ENCODE assay signal across 1 cellular context in the genomic region with DNA sequence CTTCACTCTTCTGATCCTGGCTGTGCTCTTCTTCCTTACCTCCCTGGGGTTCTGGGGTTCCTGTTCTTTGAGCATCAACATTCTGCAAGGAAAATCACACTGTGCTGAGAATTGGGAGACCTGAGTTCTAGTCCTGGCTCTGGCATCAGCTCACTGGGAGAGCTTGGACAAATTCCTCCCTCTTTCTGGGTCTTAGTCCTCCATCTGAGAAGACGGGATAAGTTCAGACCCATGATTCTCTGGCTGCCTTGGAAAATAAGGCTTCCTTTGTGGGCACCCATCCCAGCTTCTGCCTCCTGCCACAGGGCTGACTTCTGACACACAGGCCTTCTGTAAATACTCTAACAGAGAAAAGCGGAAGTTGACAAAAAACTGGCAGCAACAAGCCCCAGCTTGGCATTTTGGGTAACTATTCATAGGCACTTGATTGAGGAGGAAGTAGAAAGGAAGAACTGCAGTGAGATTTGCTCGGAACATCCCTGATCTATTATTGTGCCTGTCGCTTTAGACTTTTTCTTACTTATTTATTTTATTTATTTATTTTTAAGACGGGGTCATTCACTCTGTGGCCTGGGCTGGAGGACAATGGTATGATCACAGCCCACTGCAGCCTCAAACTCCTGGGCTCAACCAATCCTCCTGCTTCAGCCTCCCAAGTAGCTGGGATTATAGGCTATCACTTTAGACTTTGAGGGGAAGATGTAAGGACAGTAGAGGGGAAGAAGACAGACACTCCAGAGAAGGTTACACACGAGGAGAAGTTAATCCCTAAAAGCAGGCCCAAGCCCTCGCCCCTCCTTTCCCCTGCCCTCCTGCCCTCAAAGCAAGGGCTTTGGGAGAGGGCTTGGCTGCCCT.
TF ChIP-seq lines count a peak whose summit lies in the region.

No MANE protein-coding gene starts in this region.

TF ChIP-seq in HepG2, 621 proteins besides CTCF, POLR2A, EP300 and RAD21 (continued from another document and continues in another):
- TF ChIP-seq, protein P1, sequence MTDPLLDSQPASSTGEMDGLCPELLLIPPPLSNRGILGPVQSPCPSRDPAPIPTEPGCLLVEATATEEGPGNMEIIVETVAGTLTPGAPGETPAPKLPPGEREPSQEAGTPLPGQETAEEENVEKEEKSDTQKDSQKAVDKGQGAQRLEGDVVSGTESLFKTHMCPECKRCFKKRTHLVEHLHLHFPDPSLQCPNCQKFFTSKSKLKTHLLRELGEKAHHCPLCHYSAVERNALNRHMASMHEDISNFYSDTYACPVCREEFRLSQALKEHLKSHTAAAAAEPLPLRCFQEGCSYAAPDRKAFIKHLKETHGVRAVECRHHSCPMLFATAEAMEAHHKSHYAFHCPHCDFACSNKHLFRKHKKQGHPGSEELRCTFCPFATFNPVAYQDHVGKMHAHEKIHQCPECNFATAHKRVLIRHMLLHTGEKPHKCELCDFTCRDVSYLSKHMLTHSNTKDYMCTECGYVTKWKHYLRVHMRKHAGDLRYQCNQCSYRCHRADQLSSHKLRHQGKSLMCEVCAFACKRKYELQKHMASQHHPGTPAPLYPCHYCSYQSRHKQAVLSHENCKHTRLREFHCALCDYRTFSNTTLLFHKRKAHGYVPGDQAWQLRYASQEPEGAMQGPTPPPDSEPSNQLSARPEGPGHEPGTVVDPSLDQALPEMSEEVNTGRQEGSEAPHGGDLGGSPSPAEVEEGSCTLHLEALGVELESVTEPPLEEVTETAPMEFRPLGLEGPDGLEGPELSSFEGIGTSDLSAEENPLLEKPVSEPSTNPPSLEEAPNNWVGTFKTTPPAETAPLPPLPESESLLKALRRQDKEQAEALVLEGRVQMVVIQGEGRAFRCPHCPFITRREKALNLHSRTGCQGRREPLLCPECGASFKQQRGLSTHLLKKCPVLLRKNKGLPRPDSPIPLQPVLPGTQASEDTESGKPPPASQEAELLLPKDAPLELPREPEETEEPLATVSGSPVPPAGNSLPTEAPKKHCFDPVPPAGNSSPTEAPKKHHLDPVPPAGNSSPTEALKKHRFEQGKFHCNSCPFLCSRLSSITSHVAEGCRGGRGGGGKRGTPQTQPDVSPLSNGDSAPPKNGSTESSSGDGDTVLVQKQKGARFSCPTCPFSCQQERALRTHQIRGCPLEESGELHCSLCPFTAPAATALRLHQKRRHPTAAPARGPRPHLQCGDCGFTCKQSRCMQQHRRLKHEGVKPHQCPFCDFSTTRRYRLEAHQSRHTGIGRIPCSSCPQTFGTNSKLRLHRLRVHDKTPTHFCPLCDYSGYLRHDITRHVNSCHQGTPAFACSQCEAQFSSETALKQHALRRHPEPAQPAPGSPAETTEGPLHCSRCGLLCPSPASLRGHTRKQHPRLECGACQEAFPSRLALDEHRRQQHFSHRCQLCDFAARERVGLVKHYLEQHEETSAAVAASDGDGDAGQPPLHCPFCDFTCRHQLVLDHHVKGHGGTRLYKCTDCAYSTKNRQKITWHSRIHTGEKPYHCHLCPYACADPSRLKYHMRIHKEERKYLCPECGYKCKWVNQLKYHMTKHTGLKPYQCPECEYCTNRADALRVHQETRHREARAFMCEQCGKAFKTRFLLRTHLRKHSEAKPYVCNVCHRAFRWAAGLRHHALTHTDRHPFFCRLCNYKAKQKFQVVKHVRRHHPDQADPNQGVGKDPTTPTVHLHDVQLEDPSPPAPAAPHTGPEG (CRISPR knock-in tag; IDR thresholded peaks at IDR 0.05) = no peak
- TF ChIP-seq ZNF737 (CRISPR knock-in tag; IDR thresholded peaks at IDR 0.05; ENCODE audit: borderline replicate concordance) (no peak), KLF12 (CRISPR knock-in tag; IDR thresholded peaks at IDR 0.05; ENCODE audit: borderline replicate concordance) (no peak), POGZ (CRISPR knock-in tag; IDR thresholded peaks at IDR 0.05) (peak; percentile 51), POLR2AphosphoS5 (IDR thresholded peaks at IDR 0.05; ENCODE audit: low read depth, low read length) (peak; percentile 90), ZNF274 (CRISPR knock-in tag; IDR thresholded peaks at IDR 0.05) (peak; percentile 41; the same call in 1 of the 2 replicates), NFYB (CRISPR knock-in tag; IDR thresholded peaks at IDR 0.05) (no peak), RBFOX2 (IDR thresholded peaks at IDR 0.05; ENCODE audit: low read depth, low read length) (peak; percentile 69), RFXANK (CRISPR knock-in tag; IDR thresholded peaks at IDR 0.05) (0 out of 2 replicates have a peak, but pooled peaks have one; percentile 48), SKI (IDR thresholded peaks at IDR 0.05; ENCODE audit: partially characterized antibody) (no peak), ZNF577 (CRISPR knock-in tag; IDR thresholded peaks at IDR 0.05; ENCODE audit: borderline replicate concordance, low read depth) (no peak), ZIK1 (CRISPR knock-in tag; IDR thresholded peaks at IDR 0.05; ENCODE audit: borderline replicate concordance, low read depth) (no peak; the same call in 1 of the 2 replicates), FOXA3 (CRISPR knock-in tag; IDR thresholded peaks at IDR 0.05) (peak; percentile 93), ZNF768 (CRISPR knock-in tag; IDR thresholded peaks at IDR 0.05) (no peak), THAP11 (CRISPR knock-in tag; IDR thresholded peaks at IDR 0.05) (peak; percentile 64), GATAD2A (CRISPR knock-in tag; IDR thresholded peaks at IDR 0.05) (peak; percentile 86), SOX6 (IDR thresholded peaks at IDR 0.05) (no peak), SOX6 (CRISPR knock-in tag; IDR thresholded peaks at IDR 0.05) (peak; percentile 54), ZBTB20 (CRISPR knock-in tag; IDR thresholded peaks at IDR 0.05; ENCODE audit: borderline replicate concordance, low read depth) (no peak), SOX13 (IDR thresholded peaks at IDR 0.05) (no peak), SOX13 (CRISPR knock-in tag; conservative IDR thresholded peaks at IDR 0.05 in 1 of 2, IDR thresholded peaks at IDR 0.05 in 1 of 2) (peak in 1 of 2 experiments; percentile 48; a peak in 1 of 4 replicates), CREM (IDR thresholded peaks at IDR 0.05) (peak; percentile 51; the same call in 1 of the 2 replicates), CREM (CRISPR knock-in tag; IDR thresholded peaks at IDR 0.05) (no peak), HNF4A (CRISPR knock-in tag; IDR thresholded peaks at IDR 0.05) (no peak), ZNF317 (CRISPR knock-in tag; IDR thresholded peaks at IDR 0.05) (0 out of 2 replicates have a peak, but pooled peaks have one; percentile 23), MAF1 (CRISPR knock-in tag; IDR thresholded peaks at IDR 0.05; ENCODE audit: borderline replicate concordance) (no peak)
- TF ChIP-seq, protein P2, sequence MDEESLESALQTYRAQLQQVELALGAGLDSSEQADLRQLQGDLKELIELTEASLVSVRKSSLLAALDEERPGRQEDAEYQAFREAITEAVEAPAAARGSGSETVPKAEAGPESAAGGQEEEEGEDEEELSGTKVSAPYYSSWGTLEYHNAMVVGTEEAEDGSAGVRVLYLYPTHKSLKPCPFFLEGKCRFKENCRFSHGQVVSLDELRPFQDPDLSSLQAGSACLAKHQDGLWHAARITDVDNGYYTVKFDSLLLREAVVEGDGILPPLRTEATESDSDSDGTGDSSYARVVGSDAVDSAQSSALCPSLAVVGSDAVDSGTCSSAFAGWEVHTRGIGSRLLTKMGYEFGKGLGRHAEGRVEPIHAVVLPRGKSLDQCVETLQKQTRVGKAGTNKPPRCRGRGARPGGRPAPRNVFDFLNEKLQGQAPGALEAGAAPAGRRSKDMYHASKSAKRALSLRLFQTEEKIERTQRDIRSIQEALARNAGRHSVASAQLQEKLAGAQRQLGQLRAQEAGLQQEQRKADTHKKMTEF (CRISPR knock-in tag; IDR thresholded peaks at IDR 0.05) = peak; percentile 70; the same call in 1 of the 2 replicates
- TF ChIP-seq, protein P3, sequence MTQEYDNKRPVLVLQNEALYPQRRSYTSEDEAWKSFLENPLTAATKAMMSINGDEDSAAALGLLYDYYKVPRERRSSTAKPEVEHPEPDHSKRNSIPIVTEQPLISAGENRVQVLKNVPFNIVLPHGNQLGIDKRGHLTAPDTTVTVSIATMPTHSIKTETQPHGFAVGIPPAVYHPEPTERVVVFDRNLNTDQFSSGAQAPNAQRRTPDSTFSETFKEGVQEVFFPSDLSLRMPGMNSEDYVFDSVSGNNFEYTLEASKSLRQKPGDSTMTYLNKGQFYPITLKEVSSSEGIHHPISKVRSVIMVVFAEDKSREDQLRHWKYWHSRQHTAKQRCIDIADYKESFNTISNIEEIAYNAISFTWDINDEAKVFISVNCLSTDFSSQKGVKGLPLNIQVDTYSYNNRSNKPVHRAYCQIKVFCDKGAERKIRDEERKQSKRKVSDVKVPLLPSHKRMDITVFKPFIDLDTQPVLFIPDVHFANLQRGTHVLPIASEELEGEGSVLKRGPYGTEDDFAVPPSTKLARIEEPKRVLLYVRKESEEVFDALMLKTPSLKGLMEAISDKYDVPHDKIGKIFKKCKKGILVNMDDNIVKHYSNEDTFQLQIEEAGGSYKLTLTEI (CRISPR knock-in tag; conservative IDR thresholded peaks at IDR 0.05) = no peak
- TF ChIP-seq, protein P4, sequence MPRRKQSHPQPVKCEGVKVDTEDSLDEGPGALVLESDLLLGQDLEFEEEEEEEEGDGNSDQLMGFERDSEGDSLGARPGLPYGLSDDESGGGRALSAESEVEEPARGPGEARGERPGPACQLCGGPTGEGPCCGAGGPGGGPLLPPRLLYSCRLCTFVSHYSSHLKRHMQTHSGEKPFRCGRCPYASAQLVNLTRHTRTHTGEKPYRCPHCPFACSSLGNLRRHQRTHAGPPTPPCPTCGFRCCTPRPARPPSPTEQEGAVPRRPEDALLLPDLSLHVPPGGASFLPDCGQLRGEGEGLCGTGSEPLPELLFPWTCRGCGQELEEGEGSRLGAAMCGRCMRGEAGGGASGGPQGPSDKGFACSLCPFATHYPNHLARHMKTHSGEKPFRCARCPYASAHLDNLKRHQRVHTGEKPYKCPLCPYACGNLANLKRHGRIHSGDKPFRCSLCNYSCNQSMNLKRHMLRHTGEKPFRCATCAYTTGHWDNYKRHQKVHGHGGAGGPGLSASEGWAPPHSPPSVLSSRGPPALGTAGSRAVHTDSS (CRISPR knock-in tag; conservative IDR thresholded peaks at IDR 0.05) = no peak
- TF ChIP-seq, protein P5, sequence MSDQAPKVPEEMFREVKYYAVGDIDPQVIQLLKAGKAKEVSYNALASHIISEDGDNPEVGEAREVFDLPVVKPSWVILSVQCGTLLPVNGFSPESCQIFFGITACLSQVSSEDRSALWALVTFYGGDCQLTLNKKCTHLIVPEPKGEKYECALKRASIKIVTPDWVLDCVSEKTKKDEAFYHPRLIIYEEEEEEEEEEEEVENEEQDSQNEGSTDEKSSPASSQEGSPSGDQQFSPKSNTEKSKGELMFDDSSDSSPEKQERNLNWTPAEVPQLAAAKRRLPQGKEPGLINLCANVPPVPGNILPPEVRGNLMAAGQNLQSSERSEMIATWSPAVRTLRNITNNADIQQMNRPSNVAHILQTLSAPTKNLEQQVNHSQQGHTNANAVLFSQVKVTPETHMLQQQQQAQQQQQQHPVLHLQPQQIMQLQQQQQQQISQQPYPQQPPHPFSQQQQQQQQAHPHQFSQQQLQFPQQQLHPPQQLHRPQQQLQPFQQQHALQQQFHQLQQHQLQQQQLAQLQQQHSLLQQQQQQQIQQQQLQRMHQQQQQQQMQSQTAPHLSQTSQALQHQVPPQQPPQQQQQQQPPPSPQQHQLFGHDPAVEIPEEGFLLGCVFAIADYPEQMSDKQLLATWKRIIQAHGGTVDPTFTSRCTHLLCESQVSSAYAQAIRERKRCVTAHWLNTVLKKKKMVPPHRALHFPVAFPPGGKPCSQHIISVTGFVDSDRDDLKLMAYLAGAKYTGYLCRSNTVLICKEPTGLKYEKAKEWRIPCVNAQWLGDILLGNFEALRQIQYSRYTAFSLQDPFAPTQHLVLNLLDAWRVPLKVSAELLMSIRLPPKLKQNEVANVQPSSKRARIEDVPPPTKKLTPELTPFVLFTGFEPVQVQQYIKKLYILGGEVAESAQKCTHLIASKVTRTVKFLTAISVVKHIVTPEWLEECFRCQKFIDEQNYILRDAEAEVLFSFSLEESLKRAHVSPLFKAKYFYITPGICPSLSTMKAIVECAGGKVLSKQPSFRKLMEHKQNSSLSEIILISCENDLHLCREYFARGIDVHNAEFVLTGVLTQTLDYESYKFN (CRISPR knock-in tag; conservative IDR thresholded peaks at IDR 0.05) = peak; percentile 73
- TF ChIP-seq, protein P6, sequence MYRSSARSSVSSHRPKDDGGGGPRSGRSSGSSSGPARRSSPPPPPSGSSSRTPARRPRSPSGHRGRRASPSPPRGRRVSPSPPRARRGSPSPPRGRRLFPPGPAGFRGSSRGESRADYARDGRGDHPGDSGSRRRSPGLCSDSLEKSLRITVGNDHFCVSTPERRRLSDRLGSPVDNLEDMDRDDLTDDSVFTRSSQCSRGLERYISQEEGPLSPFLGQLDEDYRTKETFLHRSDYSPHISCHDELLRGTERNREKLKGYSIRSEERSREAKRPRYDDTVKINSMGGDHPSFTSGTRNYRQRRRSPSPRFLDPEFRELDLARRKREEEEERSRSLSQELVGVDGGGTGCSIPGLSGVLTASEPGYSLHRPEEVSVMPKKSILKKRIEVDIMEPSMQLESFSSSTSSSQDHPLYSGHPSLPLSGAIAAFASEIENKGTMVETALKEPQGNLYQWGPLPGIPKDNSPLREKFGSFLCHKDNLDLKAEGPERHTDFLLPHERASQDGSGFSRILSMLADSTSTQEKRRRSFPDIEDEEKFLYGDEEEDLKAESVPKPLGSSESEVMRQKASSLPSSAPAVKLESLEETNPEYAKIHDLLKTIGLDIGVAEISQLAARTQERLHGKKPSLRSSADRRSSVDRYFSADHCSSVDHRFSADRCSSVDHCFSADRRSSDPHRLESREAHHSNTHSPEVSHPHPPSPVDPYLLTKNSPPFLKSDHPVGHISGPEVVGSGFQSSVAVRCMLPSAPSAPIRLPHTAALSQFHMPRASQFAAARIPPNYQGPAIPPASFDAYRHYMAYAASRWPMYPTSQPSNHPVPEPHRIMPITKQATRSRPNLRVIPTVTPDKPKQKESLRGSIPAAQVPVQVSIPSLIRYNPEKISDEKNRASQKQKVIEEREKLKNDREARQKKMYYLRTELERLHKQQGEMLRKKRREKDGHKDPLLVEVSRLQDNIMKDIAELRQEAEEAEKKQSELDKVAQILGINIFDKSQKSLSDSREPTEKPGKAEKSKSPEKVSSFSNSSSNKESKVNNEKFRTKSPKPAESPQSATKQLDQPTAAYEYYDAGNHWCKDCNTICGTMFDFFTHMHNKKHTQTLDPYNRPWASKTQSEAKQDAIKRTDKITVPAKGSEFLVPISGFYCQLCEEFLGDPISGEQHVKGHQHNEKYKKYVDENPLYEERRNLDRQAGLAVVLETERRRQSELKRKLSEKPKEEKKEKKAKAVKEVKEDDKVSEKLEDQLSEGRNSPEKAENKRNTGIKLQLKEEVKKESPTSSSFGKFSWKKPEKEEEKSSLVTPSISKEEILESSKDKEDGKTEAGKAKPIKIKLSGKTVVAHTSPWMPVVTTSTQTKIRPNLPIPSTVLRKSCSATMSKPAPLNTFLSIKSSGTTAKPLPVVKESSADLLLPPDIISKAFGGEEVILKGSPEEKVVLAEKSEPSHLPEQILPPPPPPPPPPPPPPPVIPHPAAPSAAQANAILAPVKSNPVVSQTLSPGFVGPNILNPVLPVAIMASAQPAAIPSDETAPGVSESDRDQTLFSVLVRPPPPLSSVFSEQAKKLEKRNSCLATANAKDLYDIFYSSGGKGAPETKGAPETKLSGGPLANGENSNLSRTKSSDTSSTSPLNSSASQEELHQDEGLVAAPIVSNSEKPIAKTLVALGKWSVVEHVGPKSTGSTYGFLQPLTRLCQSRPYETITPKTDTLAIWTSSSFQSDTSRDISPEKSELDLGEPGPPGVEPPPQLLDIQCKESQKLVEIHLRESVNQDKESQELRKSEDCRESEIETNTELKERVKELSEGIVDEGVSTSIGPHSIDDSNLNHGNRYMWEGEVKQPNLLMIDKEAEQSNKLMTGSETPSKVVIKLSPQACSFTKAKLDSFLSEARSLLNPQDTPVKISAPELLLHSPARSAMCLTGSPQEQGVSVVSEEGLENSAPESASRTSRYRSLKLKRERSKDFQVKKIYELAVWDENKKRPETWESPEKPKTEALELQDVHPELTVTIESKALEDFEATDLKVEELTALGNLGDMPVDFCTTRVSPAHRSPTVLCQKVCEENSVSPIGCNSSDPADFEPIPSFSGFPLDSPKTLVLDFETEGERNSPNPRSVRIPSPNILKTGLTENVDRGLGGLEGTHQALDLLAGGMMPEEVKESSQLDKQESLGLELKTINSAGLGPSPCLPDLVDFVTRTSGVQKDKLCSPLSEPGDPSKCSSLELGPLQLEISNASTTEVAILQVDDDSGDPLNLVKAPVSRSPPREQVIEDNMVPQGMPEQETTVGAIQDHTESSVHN (CRISPR knock-in tag; IDR thresholded peaks at IDR 0.05) = no peak
